Comparison of ENCODE assay signal across 17 cellular contexts in genomic region chr3:132083583-132084372, GRCh38. TPM values are rescaled to one million over a fixed set of nuclear protein-coding genes. Genes with fewer than 3 reads are reported as not detected.
DNase-seq lines count a peak whose midpoint lies in the region; ATAC-seq and TF ChIP-seq lines count a peak whose summit lies in the region.
"Had no signal": no experiment of that assay in that cellular context is flagged by ENCODE, and none has a peak within 500 bp of the region (broad histone marks: within the 10 kb centered on the region; RNA-seq: fewer than 3 reads in every experiment).

No MANE protein-coding gene starts in this region.

- no peaks in the 10 kb centered on the region for H3K9me3 ChIP-seq in right cardiac atrium (ENCODE audit: control insufficient read depth, low read length)

- CTCF ChIA-PET in activated CD4-positive, alpha-beta T cell treated with anti-CD3 and anti-CD28 coated beads, Interleukin-2, amount 10 ng/mL, durations not matched to agents 7 days and 5 days (lab: Charles Lee), result no interaction called here

- no peaks in the 10 kb centered on the region for H3K4me1 Mint-ChIP-seq in activated CD4-positive, alpha-beta T cell treated with anti-CD3 and anti-CD28 coated beads, Interleukin-2, amount 10 ng/mL, durations not matched to agents 7 days and 5 days
- H3K4me1 Mint-ChIP-seq: stimulated activated effector memory CD8-positive, alpha-beta T cell treated with anti-CD3 and anti-CD28 coated beads, Interleukin-12 subunit alpha, Interleukin-12 subunit beta, amount 100 ng/mL, for 72 hours had no signal

- no peaks in the 10 kb centered on the region for H3K27me3 Mint-ChIP-seq in activated CD4-positive, alpha-beta T cell treated with anti-CD3 and anti-CD28 coated beads, Interleukin-2, amount 10 ng/mL, durations not matched to agents 7 days and 5 days

- no peak overlapping the region for H3K27ac Mint-ChIP-seq in activated CD4-positive, alpha-beta T cell treated with anti-CD3 and anti-CD28 coated beads, Interleukin-2, amount 10 ng/mL, durations not matched to agents 7 days and 5 days
- H3K27ac Mint-ChIP-seq: stimulated activated effector memory CD8-positive, alpha-beta T cell treated with anti-CD3 and anti-CD28 coated beads, Interleukin-12 subunit alpha, Interleukin-12 subunit beta, amount 100 ng/mL, for 72 hours had no signal

- POLR2A ChIA-PET in activated CD4-positive, alpha-beta T cell treated with anti-CD3 and anti-CD28 coated beads, Interleukin-2, amount 10 ng/mL, durations not matched to agents 7 days and 5 days (lab: Charles Lee), result no interaction called here

- no peak overlapping the region for H3K27ac ChIP-seq in right cardiac atrium (ENCODE audit: low read length)

- no peaks in the 10 kb centered on the region for H3K36me3 Mint-ChIP-seq in activated CD4-positive, alpha-beta T cell treated with anti-CD3 and anti-CD28 coated beads, Interleukin-2, amount 10 ng/mL, durations not matched to agents 7 days and 5 days (ENCODE audit: low read depth)
- H3K36me3 Mint-ChIP-seq: stimulated activated effector memory CD8-positive, alpha-beta T cell treated with anti-CD3 and anti-CD28 coated beads, Interleukin-12 subunit alpha, Interleukin-12 subunit beta, amount 100 ng/mL, for 72 hours had no signal

- peaks cover 3% of the 10 kb centered on the region for H3K4me1 ChIP-seq in right cardiac atrium (ENCODE audit: control insufficient read depth, insufficient read depth, low read length)

- intact Hi-C loops in right cardiac atrium (cut with DNase I), result no loop called here

- TF ChIP-seq CTCF in AG10803 (conservative IDR thresholded peaks at IDR 0.05; ENCODE audit: low read length) (no peak), GM20000 (IDR thresholded peaks at IDR 0.05; ENCODE audit: extremely low read depth, missing control alignments) (no peak)

- H3K9me3 Mint-ChIP-seq in activated CD4-positive, alpha-beta T cell treated with anti-CD3 and anti-CD28 coated beads, Interleukin-2, amount 10 ng/mL, durations not matched to agents 7 days and 5 days, result no peaks in the 10 kb centered on the region

- peak; percentile 26 for DNase-seq in AG10803 (ENCODE audit: low read depth)
- DNase-seq in HS-5 (ENCODE audit: low read depth), result peak; percentile 24
- peak; percentile 74 for DNase-seq in astrocyte of the hippocampus (ENCODE audit: low read depth, low spot score)
- peak; percentile 47 for DNase-seq in glomerular endothelial cell (ENCODE audit: extremely low read depth, low read depth, low spot score)
- DNase-seq in stimulated activated CD4-positive, alpha-beta T cell treated with anti-CD3 and anti-CD28 coated beads, Interleukin-2, amount 100 ng/mL, for 48 hours, result no peak
- DNase-seq in right cardiac atrium, result no peak
- no peak for DNase-seq in GM20000 (ENCODE audit: low spot score)
- no peak for DNase-seq in activated CD4-positive, alpha-beta T cell treated with anti-CD3 and anti-CD28 coated beads, Interleukin-2, amount 10 ng/mL, durations not matched to agents 7 days and 5 days
- DNase-seq: activated naive CD4-positive, alpha-beta T cell treated with Interleukin-2 at 50 U/mL for 16 hours; DMS79; IMR-90; NCI-H1436 treated with DMSO at 0.1 percent for 48 hours; NCI-H526; stimulated activated CD4-positive, alpha-beta T cell treated with anti-CD3 and anti-CD28 coated beads, Interleukin-4, amount 100 ng/mL, for 1 hour had no signal

- no peak overlapping the region for H3K4me3 ChIP-seq in AG10803 (ENCODE audit: low read length)
- H3K4me3 ChIP-seq in right cardiac atrium (ENCODE audit: low read length), result no peak overlapping the region

- 39% methylated on average over 6 of the region's 6 CpGs for WGBS in right cardiac atrium

- no peaks in the 10 kb centered on the region for H3K27me3 ChIP-seq in right cardiac atrium (ENCODE audit: control insufficient read depth, insufficient read depth)

- H3K4me3 Mint-ChIP-seq in activated CD4-positive, alpha-beta T cell treated with anti-CD3 and anti-CD28 coated beads, Interleukin-2, amount 10 ng/mL, durations not matched to agents 7 days and 5 days, result no peak overlapping the region
- H3K4me3 Mint-ChIP-seq: stimulated activated effector memory CD8-positive, alpha-beta T cell treated with anti-CD3 and anti-CD28 coated beads, Interleukin-12 subunit alpha, Interleukin-12 subunit beta, amount 100 ng/mL, for 72 hours had no signal

- no peak for ATAC-seq in right cardiac atrium
- ATAC-seq: stimulated activated effector memory CD8-positive, alpha-beta T cell treated with anti-CD3 and anti-CD28 coated beads, Interleukin-12 subunit alpha, Interleukin-12 subunit beta, amount 100 ng/mL, for 72 hours had no signal

RNA-seq across cellular contexts. Expression of gene CPNE4, which starts 49.0 kb away (rescaled TPM):
- total RNA-seq in glomerular endothelial cell (not detected in 2 replicates), right cardiac atrium (1 to 10 TPM in 3 of 4 donors, under 1 TPM in 1; 0.79 to 9.6 (median 2.3) TPM)
- 1.0 TPM for polyA plus RNA-seq in right cardiac atrium
- total RNA-seq in activated CD4-positive, alpha-beta T cell treated with anti-CD3 and anti-CD28 coated beads, Interleukin-2, amount 10 ng/mL, durations not matched to agents 7 days and 5 days, result not detected
- total RNA-seq: activated CD8-positive, alpha-beta memory T cell treated with anti-CD3 and anti-CD28 coated beads for 36 hours; chondrocyte; IMR-90 had no signal
- polyA plus RNA-seq: IMR-90 had no signal

Comparison
In these comparisons a context has a peak if more than half of its experiments do, and no peak if none do; other contexts are left out.
1. DNase-seq: peak in AG10803 (single experiment), HS-5 (single experiment), astrocyte of the hippocampus (single experiment) and glomerular endothelial cell (single experiment); none in stimulated activated CD4-positive, alpha-beta T cell treated with anti-CD3 and anti-CD28 coated beads, Interleukin-2, amount 100 ng/mL, for 48 hours (0 of 2), right cardiac atrium (0 of 3), GM20000 (single experiment) and activated CD4-positive, alpha-beta T cell treated with anti-CD3 and anti-CD28 coated beads, Interleukin-2, amount 10 ng/mL, durations not matched to agents 7 days and 5 days (single experiment).